In genomic region chr1:179976970-179977651, GRCh38 we compare ENCODE assay signal across 15 cellular contexts. TPM values are rescaled to one million over a fixed set of nuclear protein-coding genes. Genes with fewer than 3 reads are reported as not detected.
DNase-seq lines count a peak whose midpoint lies in the region; ATAC-seq and TF ChIP-seq lines count a peak whose summit lies in the region.
"Had no signal": no experiment of that assay in that cellular context is flagged by ENCODE, and none has a peak within 500 bp of the region (broad histone marks: within the 10 kb centered on the region; RNA-seq: fewer than 3 reads in every experiment).

No MANE protein-coding gene starts in this region.

- intact Hi-C loops in testis (cut with DNase I; ENCODE audit: low total_unique reads): no loop called here

- H3K4me3 ChIP-seq in fibroblast of lung (replicated peaks in 1 of 4; ENCODE audit: control extremely low read depth in 1 of 4, insufficient read depth in 1 of 4, low read depth in 3 of 4, low read length in 4 of 4): no peak overlapping the region
- H3K4me3 ChIP-seq in neutrophil (ENCODE audit: low read depth in 1 of 2, low read length in 1 of 2): no peak overlapping the region
- no peak overlapping the region for H3K4me3 ChIP-seq in testis
- H3K4me3 ChIP-seq: SJSA1, skin epidermis, upper lobe of left lung had no signal

- no peaks in the 10 kb centered on the region for H3K4me1 ChIP-seq in fibroblast of lung (ENCODE audit: control insufficient read depth, extremely low read depth, insufficient read depth, low read length)
- H3K4me1 ChIP-seq in neutrophil (ENCODE audit: control insufficient read depth in 1 of 2, insufficient read depth in 1 of 2, low read depth in 1 of 2, low read length in 1 of 2): peaks cover 13 to 24% of the 10 kb centered on the region in 2 experiments
- no peaks in the 10 kb centered on the region for H3K4me1 ChIP-seq in testis
- H3K4me1 ChIP-seq: SJSA1 had no signal

- peak; percentile 15 for DNase-seq in NCI-H2171 treated with DMSO at 0.1 percent for 48 hours (lab: John Stamatoyannopoulos, UW)
- DNase-seq in NCI-H2171 (lab: John Stamatoyannopoulos, UW): no peak
- peak; percentile 18 for DNase-seq in NCI-H2227 (lab: John Stamatoyannopoulos, UW; ENCODE audit: unreplicated experiment)
- DNase-seq in fibroblast of lung (ENCODE audit: low read depth in 2 of 2): no peak
- DNase-seq in testis: no peak
- DNase-seq in activated T-cell treated with anti-CD3 and anti-CD28 coated beads, Interleukin-2, amount 50 U/mL, for 48 hours: no peak
- DNase-seq: activated CD4-positive, alpha-beta T cell treated with anti-CD3 and anti-CD28 coated beads, Interleukin-2, amount 50 U/mL, for 4 hours; activated T-cell treated with anti-CD3 and anti-CD28 coated beads, Interleukin-2, amount 50 U/mL, for 72 hours; immature natural killer cell; upper lobe of left lung had no signal

- H3K9me3 ChIP-seq in fibroblast of lung (ENCODE audit: control insufficient read depth, insufficient read depth, low read depth, low read length) (no peaks in the 10 kb centered on the region), neutrophil (no peaks in the 10 kb centered on the region), testis (no peaks in the 10 kb centered on the region)
- H3K9me3 ChIP-seq: SJSA1 had no signal

- H3K27ac ChIP-seq in fibroblast of lung (ENCODE audit: insufficient read depth, low read length) (peak overlapping the region; percentile 31), neutrophil (peak overlapping the region; percentile 19), testis (peak overlapping the region in 1 of 2 donors; percentile 50)
- H3K27ac ChIP-seq: SJSA1, skin epidermis had no signal

- ATAC-seq in activated CD4-positive, CD25-positive, alpha-beta regulatory T cell treated with anti-CD3 and anti-CD28 coated beads, Interleukin-2, amount 50 U/mL, for 24 hours: no peak
- ATAC-seq: activated T-cell treated with anti-CD3 and anti-CD28 coated beads, Interleukin-2, amount 50 U/mL, for 72 hours; HCT116 had no signal

- H2AFZ ChIP-seq in fibroblast of lung (ENCODE audit: low read length): no peak overlapping the region

- H3K27me3 ChIP-seq in fibroblast of lung (ENCODE audit: control insufficient read depth, insufficient read depth, low read length) (no peaks in the 10 kb centered on the region), neutrophil (no peaks in the 10 kb centered on the region), testis (no peaks in the 10 kb centered on the region)
- H3K27me3 ChIP-seq: SJSA1, upper lobe of left lung had no signal

- TF ChIP-seq CTCF in fibroblast of lung (conservative IDR thresholded peaks at IDR 0.05 in 1 of 2, IDR thresholded peaks at IDR 0.05 in 1 of 2; ENCODE audit: low read depth in 1 of 2, low read length in 2 of 2) (no peak), neutrophil (IDR thresholded peaks at IDR 0.05) (no peak), testis (IDR thresholded peaks at IDR 0.05) (no peak)

- 62 to 73% methylated on average over 4 of the region's 4 CpGs for WGBS in testis, 2 donors

- H3K36me3 ChIP-seq in fibroblast of lung (ENCODE audit: control insufficient read depth, insufficient read depth, low read length) (no peaks in the 10 kb centered on the region), neutrophil (no peaks in the 10 kb centered on the region), testis (ENCODE audit: low read depth, missing control alignments) (no peaks in the 10 kb centered on the region)
- H3K36me3 ChIP-seq: SJSA1, upper lobe of left lung had no signal

- H3K9ac ChIP-seq in fibroblast of lung (ENCODE audit: insufficient read depth, low read length): no peak overlapping the region

- TF ChIP-seq POLR2A in testis (IDR thresholded peaks at IDR 0.05): no peak

- H3K79me2 ChIP-seq in fibroblast of lung (ENCODE audit: control insufficient read depth, insufficient read depth, low read length): peaks cover 57% of the 10 kb centered on the region

- H3K4me2 ChIP-seq in fibroblast of lung (ENCODE audit: extremely low read depth, insufficient read depth, low read length): peak overlapping the region; percentile 9

- no peaks in the 10 kb centered on the region for H4K20me1 ChIP-seq in fibroblast of lung (ENCODE audit: control insufficient read depth, extremely low read depth, insufficient read depth, low read length)

RNA-seq across cellular contexts. Expression of gene CEP350, which starts 22.5 kb away (rescaled TPM):
- 71.1 and 101 TPM in 2 replicates for total RNA-seq in fibroblast of lung
- polyA plus RNA-seq in fibroblast of lung: 14.3 and 19.0 TPM in 2 replicates
- polyA plus RNA-seq in fibroblast of lung (2012): 8.8 and 11.6 TPM in 2 replicates
- polyA minus RNA-seq in fibroblast of lung (ENCODE audit: low replicate concordance): 25.8 and 44.3 TPM in 2 replicates
- total RNA-seq in testis: 100 to 1,000 TPM; 104 to 177 TPM
- polyA plus RNA-seq in testis (ENCODE audit: insufficient read depth, low read depth, low replicate concordance): 89.4 TPM

Comparison
In these comparisons a context has a peak if more than half of its experiments do, and no peak if none do; other contexts are left out.
1. DNase-seq: peak in NCI-H2171 treated with DMSO at 0.1 percent for 48 hours (single experiment) and NCI-H2227 (single experiment); none in NCI-H2171 (single experiment), fibroblast of lung (0 of 2), testis (single experiment) and activated T-cell treated with anti-CD3 and anti-CD28 coated beads, Interleukin-2, amount 50 U/mL, for 48 hours (0 of 2).